In the genomic region with DNA sequence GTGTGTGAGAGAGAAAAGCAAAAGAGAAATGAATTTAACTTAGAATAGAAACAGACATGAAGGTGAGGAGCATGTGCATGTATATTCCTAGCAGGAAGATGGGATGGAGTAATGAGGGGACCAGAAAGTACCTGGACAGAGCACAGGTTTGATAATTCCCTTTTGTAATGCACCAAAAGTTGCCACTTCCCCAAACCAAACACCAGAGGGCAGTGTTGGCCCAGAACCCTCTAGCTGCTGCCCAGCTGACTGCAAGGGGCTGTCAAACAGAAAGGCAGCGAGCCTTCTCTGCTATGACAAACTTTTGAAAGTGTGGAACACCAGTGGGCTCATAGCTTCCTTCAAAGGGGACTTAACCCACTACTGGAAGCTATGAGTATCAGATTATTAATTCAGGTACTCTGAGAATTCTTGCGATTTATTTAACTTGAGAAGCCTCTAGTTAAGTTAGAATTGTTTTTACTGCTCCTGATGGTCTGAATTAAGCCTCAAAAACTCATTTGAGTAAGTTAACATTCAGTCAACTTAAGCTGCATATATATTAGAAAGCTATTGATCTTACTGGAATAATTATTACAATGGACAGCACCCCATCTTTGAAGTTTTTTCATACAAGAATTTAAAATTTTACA, we compare ENCODE assay signal across 8 cellular contexts.
A peak's percentile ranks its signal among the peaks of the same experiment; 100 is the strongest.
DNase-seq lines count a peak whose midpoint lies in the region; ATAC-seq and TF ChIP-seq lines count a peak whose summit lies in the region.

No MANE protein-coding gene starts in this region.

- H3K4me1 ChIP-seq in Peyer's patch = no peaks in the 10 kb centered on the region
- H3K4me1 ChIP-seq in gastroesophageal sphincter = peaks cover 0 to 11% (median 0%) of the 10 kb centered on the region in 3 donors
- H3K4me1 ChIP-seq in tibial nerve = no peaks in the 10 kb centered on the region

- no peak overlapping the region for H3K4me3 Mint-ChIP-seq in activated T-helper 17 cell treated with anti-CD3 and anti-CD28 coated beads, Interleukin-2, amount 50 U/mL, for 72 hours
- no peak overlapping the region for H3K4me3 Mint-ChIP-seq in osteocyte (ENCODE audit: unreplicated experiment)

- H3K27me3 ChIP-seq in Peyer's patch = no peaks in the 10 kb centered on the region
- no peaks in the 10 kb centered on the region for H3K27me3 ChIP-seq in gastroesophageal sphincter
- H3K27me3 ChIP-seq in tibial nerve = no peaks in the 10 kb centered on the region

- peak; percentile 98 for ATAC-seq in GM21360 (IDR thresholded peaks at IDR 0.05; ENCODE audit: unreplicated experiment)
- peak; percentile 94 for ATAC-seq in HG03571 (IDR thresholded peaks at IDR 0.05; ENCODE audit: unreplicated experiment)
- peak; percentile 75 for ATAC-seq in activated T-helper 17 cell treated with anti-CD3 and anti-CD28 coated beads, Interleukin-2, amount 50 U/mL, for 72 hours (replicated peaks)
- ATAC-seq in gastroesophageal sphincter = peak; percentile 73

- no peak overlapping the region for H3K27ac Mint-ChIP-seq in activated T-helper 17 cell treated with anti-CD3 and anti-CD28 coated beads, Interleukin-2, amount 50 U/mL, for 72 hours
- H3K27ac Mint-ChIP-seq in osteocyte (ENCODE audit: unreplicated experiment) = no peak overlapping the region

- no peak for TF ChIP-seq EP300 in gastroesophageal sphincter (IDR thresholded peaks at IDR 0.05)
- no peak for TF ChIP-seq EP300 in tibial nerve (IDR thresholded peaks at IDR 0.05)

- no peaks in the 10 kb centered on the region for H3K27me3 Mint-ChIP-seq in activated T-helper 17 cell treated with anti-CD3 and anti-CD28 coated beads, Interleukin-2, amount 50 U/mL, for 72 hours
- no peaks in the 10 kb centered on the region for H3K27me3 Mint-ChIP-seq in osteocyte (ENCODE audit: unreplicated experiment)

- H3K9me3 Mint-ChIP-seq in activated T-helper 17 cell treated with anti-CD3 and anti-CD28 coated beads, Interleukin-2, amount 50 U/mL, for 72 hours = no peaks in the 10 kb centered on the region
- no peaks in the 10 kb centered on the region for H3K9me3 Mint-ChIP-seq in osteocyte (ENCODE audit: unreplicated experiment)

- peak; percentile 35 to 88 (median 78) for TF ChIP-seq CTCF in Peyer's patch (IDR thresholded peaks at IDR 0.05)
- TF ChIP-seq CTCF in gastroesophageal sphincter (IDR thresholded peaks at IDR 0.05) = peak; percentile 73 to 93 (median 82)
- peak; percentile 95 for TF ChIP-seq CTCF in osteocyte (IDR thresholded peaks at IDR 0.05)
- peak; percentile 77 to 86 (median 83) for TF ChIP-seq CTCF in tibial nerve (IDR thresholded peaks at IDR 0.05)

- H3K36me3 ChIP-seq in Peyer's patch (no peaks in the 10 kb centered on the region), gastroesophageal sphincter (no peaks in the 10 kb centered on the region), tibial nerve (no peaks in the 10 kb centered on the region)

- TF ChIP-seq POLR2A in Peyer's patch (IDR thresholded peaks at IDR 0.05) (no peak), gastroesophageal sphincter (IDR thresholded peaks at IDR 0.05) (no peak), tibial nerve (IDR thresholded peaks at IDR 0.05) (no peak)

- 47 to 75% methylated on average over 1 to 2 of the region's 2 CpGs for WGBS in gastroesophageal sphincter (ENCODE audit: low coverage in 1 of 2), 2 donors
- 38 to 40% methylated on average over 2 of the region's 2 CpGs for whole genome bisulfite sequencing in tibial nerve, 2 donors

- no peaks in the 10 kb centered on the region for H3K36me3 Mint-ChIP-seq in activated T-helper 17 cell treated with anti-CD3 and anti-CD28 coated beads, Interleukin-2, amount 50 U/mL, for 72 hours (ENCODE audit: low read depth)
- H3K36me3 Mint-ChIP-seq in osteocyte (ENCODE audit: unreplicated experiment) = peaks cover 3% of the 10 kb centered on the region

- DNase-seq in DMS53 treated with DMSO at 0.1 percent for 48 hours (lab: John Stamatoyannopoulos, UW; ENCODE audit: unreplicated experiment) (peak; percentile 15), Peyer's patch (peak; percentile 28 to 86 (median 58)), osteocyte (ENCODE audit: extremely low spot score, unreplicated experiment) (peak; percentile 89), tibial nerve (ENCODE audit: low spot score in 2 of 2) (peak; percentile 18 to 52)

- H3K4me1 Mint-ChIP-seq in activated T-helper 17 cell treated with anti-CD3 and anti-CD28 coated beads, Interleukin-2, amount 50 U/mL, for 72 hours = no peaks in the 10 kb centered on the region
- H3K4me1 Mint-ChIP-seq in osteocyte (ENCODE audit: unreplicated experiment) = peaks cover 4% of the 10 kb centered on the region

- H3K27ac ChIP-seq in Peyer's patch = no peak overlapping the region
- no peak overlapping the region for H3K27ac ChIP-seq in gastroesophageal sphincter
- no peak overlapping the region for H3K27ac ChIP-seq in tibial nerve

- H3K4me3 ChIP-seq in Peyer's patch (no peak overlapping the region), gastroesophageal sphincter (no peak overlapping the region), tibial nerve (no peak overlapping the region)

- H3K9me3 ChIP-seq in Peyer's patch (no peaks in the 10 kb centered on the region), gastroesophageal sphincter (no peaks in the 10 kb centered on the region), tibial nerve (no peaks in the 10 kb centered on the region)

Comparison
In these comparisons a context has a peak if more than half of its experiments do, and no peak if none do; other contexts are left out.
1. DNase-seq: peak in every context shown above with its lines; median percentile 89 in osteocyte; 58 in Peyer's patch; 35 in tibial nerve; 15 in DMS53 treated with DMSO at 0.1 percent for 48 hours.